ENCODE assay signal across 8 cellular contexts in genomic region chr13:78658630-78659449, GRCh38. TPM values are rescaled to one million over a fixed set of nuclear protein-coding genes. Genes with fewer than 3 reads are reported as not detected.
DNase-seq lines count a peak whose midpoint lies in the region; ATAC-seq and TF ChIP-seq lines count a peak whose summit lies in the region.

TSS of gene OBI1 (minus strand) at chr13:78659155. CDS start at chr13:78659120, 35 bp downstream.

- H3K27ac ChIP-seq in DND-41 (ENCODE audit: low read length) = peak within 1 kb of the TSS; percentile 95

- H3K4me3 ChIP-seq in DND-41 (ENCODE audit: low read depth in 1 of 2, low read length in 2 of 2) = peak within 1 kb of the TSS; percentile 74 to 96

- peaks cover 9% of the 10 kb centered on the region for H3K36me3 ChIP-seq in DND-41 (ENCODE audit: insufficient read depth, low read length)

- DNase-seq in DND-41 (peak; percentile 91), KG1 (lab: John Stamatoyannopoulos, UW) (peak; percentile 73), RKO (ENCODE audit: low spot score) (peak; percentile 87), activated T-helper 1 cell treated with Interleukin-2 at 50 U/mL for 16 hours (ENCODE audit: low read depth) (peak; percentile 83), fibroblast of gingiva (ENCODE audit: low read depth) (peak; percentile 91), naive B cell (peak; percentile 92)
- DNase-seq in stimulated activated effector memory CD8-positive, alpha-beta T cell treated with anti-CD3 and anti-CD28 coated beads, Interleukin-12 subunit alpha, Interleukin-12 subunit beta, amount 100 ng/mL, for 72 hours (ENCODE audit: low spot score in 2 of 2) = peak; percentile 77 to 93

- no peaks in the 10 kb centered on the region for H3K36me3 Mint-ChIP-seq in naive B cell
- H3K36me3 Mint-ChIP-seq in stimulated activated effector memory CD8-positive, alpha-beta T cell treated with anti-CD3 and anti-CD28 coated beads, Interleukin-12 subunit alpha, Interleukin-12 subunit beta, amount 100 ng/mL, for 72 hours = peaks cover 18% of the 10 kb centered on the region

- peaks cover 0 to 2% (median 0%) of the 10 kb centered on the region in 7 donors for H3K9me3 Mint-ChIP-seq in naive B cell
- H3K9me3 Mint-ChIP-seq in stimulated activated effector memory CD8-positive, alpha-beta T cell treated with anti-CD3 and anti-CD28 coated beads, Interleukin-12 subunit alpha, Interleukin-12 subunit beta, amount 100 ng/mL, for 72 hours = no peaks in the 10 kb centered on the region

- H3K4me3 Mint-ChIP-seq in naive B cell = peak within 1 kb of the TSS; percentile 98 to 100 (median 100)
- H3K4me3 Mint-ChIP-seq in stimulated activated effector memory CD8-positive, alpha-beta T cell treated with anti-CD3 and anti-CD28 coated beads, Interleukin-12 subunit alpha, Interleukin-12 subunit beta, amount 100 ng/mL, for 72 hours = peak within 1 kb of the TSS; percentile 96

- H3K27ac Mint-ChIP-seq in naive B cell = peak within 1 kb of the TSS; percentile 94 to 99 (median 98)
- peak within 1 kb of the TSS; percentile 98 for H3K27ac Mint-ChIP-seq in stimulated activated effector memory CD8-positive, alpha-beta T cell treated with anti-CD3 and anti-CD28 coated beads, Interleukin-12 subunit alpha, Interleukin-12 subunit beta, amount 100 ng/mL, for 72 hours

- H3K4me1 ChIP-seq in DND-41 (ENCODE audit: insufficient read depth, low read length) = peaks cover 40% of the 10 kb centered on the region

- peak within 1 kb of the TSS; percentile 84 for H3K4me2 ChIP-seq in DND-41 (ENCODE audit: insufficient read depth, low read length)

- no peaks in the 10 kb centered on the region for H3K27me3 ChIP-seq in DND-41 (ENCODE audit: insufficient read depth, low read length, poor library complexity)

- H3K79me2 ChIP-seq in DND-41 (ENCODE audit: insufficient read depth, low read length) = peaks cover 51% of the 10 kb centered on the region

- no peaks in the 10 kb centered on the region for H3K9me3 ChIP-seq in DND-41 (ENCODE audit: insufficient read depth, low read length, severe bottlenecking)

- H2AFZ ChIP-seq in DND-41 (ENCODE audit: low read depth, low read length) = peak within 1 kb of the TSS; percentile 98

- H3K9ac ChIP-seq in DND-41 (ENCODE audit: low read depth, low read length) = peak within 1 kb of the TSS; percentile 89

- ATAC-seq in DND-41 (ENCODE audit: insufficient read depth, low read depth) (peak; percentile 90), GM21737 (IDR thresholded peaks at IDR 0.05; ENCODE audit: unreplicated experiment) (peak; percentile 77), naive B cell (ENCODE audit: low read depth in 2 of 2) (peak; percentile 93)
- ATAC-seq in stimulated activated effector memory CD8-positive, alpha-beta T cell treated with anti-CD3 and anti-CD28 coated beads, Interleukin-12 subunit alpha, Interleukin-12 subunit beta, amount 100 ng/mL, for 72 hours = peak; percentile 99

- H4K20me1 ChIP-seq in DND-41 (ENCODE audit: insufficient read depth, low read length) = peaks cover 27% of the 10 kb centered on the region

- H3K27me3 Mint-ChIP-seq in naive B cell = no peaks in the 10 kb centered on the region

- TF ChIP-seq CTCF in DND-41 (IDR thresholded peaks at IDR 0.05; ENCODE audit: borderline replicate concordance, extremely low read depth, low read length, poor library complexity, severe bottlenecking) = no peak

- peaks cover 33 to 44% (median 41%) of the 10 kb centered on the region in 3 donors for H3K4me1 Mint-ChIP-seq in naive B cell
- peaks cover 37% of the 10 kb centered on the region for H3K4me1 Mint-ChIP-seq in stimulated activated effector memory CD8-positive, alpha-beta T cell treated with anti-CD3 and anti-CD28 coated beads, Interleukin-12 subunit alpha, Interleukin-12 subunit beta, amount 100 ng/mL, for 72 hours

RNA-seq across cellular contexts. Expression of gene OBI1, which starts in this region (rescaled TPM):
- 10 to 100 TPM in 5 of 6 donors, under 1 TPM in 1; 1.00 to 18.5 (median 15.3) TPM for polyA plus RNA-seq in naive B cell (ENCODE audit: low read depth in 6 of 6)

Comparison
In these comparisons a context has a peak if more than half of its experiments do, and no peak if none do; other contexts are left out.
1. Peak in every context shown above with its lines: DNase-seq, ATAC-seq, H3K4me3 ChIP-seq and H3K27ac ChIP-seq.